8 cellular contexts compared by ENCODE assay signal in genomic region chr6:108497883-108498282, GRCh38.
DNase-seq lines count a peak whose midpoint lies in the region; ATAC-seq and TF ChIP-seq lines count a peak whose summit lies in the region.

No MANE protein-coding gene starts in this region.

- H3K4me1 ChIP-seq in breast epithelium (no peaks in the 10 kb centered on the region), adipocyte (ENCODE audit: control insufficient read depth, insufficient read depth, low read length) (peaks cover 12% of the 10 kb centered on the region), right lobe of liver (no peaks in the 10 kb centered on the region)

- TF ChIP-seq CTCF in MCF 10A (IDR thresholded peaks at IDR 0.05; ENCODE audit: unreplicated experiment) (peak; percentile 32), breast epithelium (IDR thresholded peaks at IDR 0.05) (peak in 1 of 3 donors; percentile 19), LNCaP clone FGC (IDR thresholded peaks at IDR 0.05; ENCODE audit: control insufficient read depth, extremely low read depth, insufficient read depth) (peak; percentile 32), right lobe of liver (IDR thresholded peaks at IDR 0.05) (peak; percentile 25 to 43 (median 37))

- intact Hi-C loops in MCF 10A (cut with micrococcal nuclease): loop anchor here (1.0 kb wide), 1 partner anchor 383 kb away; no protein-coding TSS in a partner anchor
- intact Hi-C loops in breast epithelium (cut with DNase I; ENCODE audit: low total_unique reads): no loop called here
- intact Hi-C loops in right lobe of liver (cut with DNase I): no loop called here

- no peak overlapping the region for H3K9ac ChIP-seq in adipocyte (ENCODE audit: low read length)

- no peak overlapping the region for H3K4me3 ChIP-seq in breast epithelium
- no peak overlapping the region for H3K4me3 ChIP-seq in LNCaP clone FGC (ENCODE audit: low read depth, low read length)
- no peak overlapping the region for H3K4me3 ChIP-seq in adipocyte (ENCODE audit: low read length)
- H3K4me3 ChIP-seq in right lobe of liver: no peak overlapping the region

- no TSS peak for BruUV-seq in MCF 10A (replicated peaks; lab: Mats Ljungman, UMichigan)

- no peaks in the 10 kb centered on the region for H3K27me3 ChIP-seq in breast epithelium
- no peaks in the 10 kb centered on the region for H3K27me3 ChIP-seq in adipocyte (replicated peaks; ENCODE audit: control insufficient read depth, insufficient read depth, low read length)
- no peaks in the 10 kb centered on the region for H3K27me3 ChIP-seq in right lobe of liver

- no peaks in the 10 kb centered on the region for H3K27me3 Mint-ChIP-seq in MCF 10A (ENCODE audit: insufficient read depth, unreplicated experiment)

- no peaks in the 10 kb centered on the region for H3K9me3 ChIP-seq in breast epithelium
- no peaks in the 10 kb centered on the region for H3K9me3 ChIP-seq in adipocyte (ENCODE audit: control insufficient read depth, low read length)
- H3K9me3 ChIP-seq in right lobe of liver: no peaks in the 10 kb centered on the region

- TF ChIP-seq POLR2A in breast epithelium (IDR thresholded peaks at IDR 0.05): no peak
- no peak for TF ChIP-seq POLR2A in right lobe of liver (IDR thresholded peaks at IDR 0.05)

- no peak overlapping the region for H3K4me3 Mint-ChIP-seq in MCF 10A (ENCODE audit: unreplicated experiment)

- 62% methylated on average over 3 of the region's 3 CpGs for WGBS in right lobe of liver (ENCODE audit: insufficient coverage, low coverage, low lambda C conversion rate, missing lambda C conversion rate)

- POLR2A ChIA-PET in MCF 10A (lab: Yijun Ruan, JAX): interaction anchor here (0.9 kb wide), 1 partner anchor 237 kb away, joined by 4 read pairs; the partner anchor contains the start of gene SNX3

- ATAC-seq in right lobe of liver (peak; percentile 62 to 75 (median 68)), HG02970 (IDR thresholded peaks at IDR 0.05; ENCODE audit: low FRiP score, unreplicated experiment) (no peak), HG03439 (IDR thresholded peaks at IDR 0.05; ENCODE audit: unreplicated experiment) (no peak)

- H3K9me3 Mint-ChIP-seq in MCF 10A (ENCODE audit: unreplicated experiment): no peaks in the 10 kb centered on the region

- H3K27ac ChIP-seq in breast epithelium: no peak overlapping the region
- no peak overlapping the region for H3K27ac ChIP-seq in right lobe of liver

- no peak overlapping the region for H3K27ac Mint-ChIP-seq in MCF 10A (ENCODE audit: low read depth, unreplicated experiment)

- CTCF ChIA-PET in MCF 10A (lab: Yijun Ruan, JAX): interaction anchor here (0.7 to 2.0 kb wide), 9 partner anchors 15 to 825 kb away, joined by 3 to 6 read pairs (median 3); partner anchors contain the start of gene SNX3

- no peaks in the 10 kb centered on the region for H3K36me3 Mint-ChIP-seq in MCF 10A (ENCODE audit: insufficient read depth, unreplicated experiment)

- H3K4me1 Mint-ChIP-seq in MCF 10A (ENCODE audit: insufficient read depth, unreplicated experiment): no peaks in the 10 kb centered on the region

- H3K36me3 ChIP-seq in breast epithelium: no peaks in the 10 kb centered on the region
- H3K36me3 ChIP-seq in adipocyte (ENCODE audit: control insufficient read depth, insufficient read depth, low read length, severe bottlenecking): no peaks in the 10 kb centered on the region
- no peaks in the 10 kb centered on the region for H3K36me3 ChIP-seq in right lobe of liver

- peak; percentile 53 for DNase-seq in MCF 10A (ENCODE audit: unreplicated experiment)
- DNase-seq in breast epithelium (ENCODE audit: low spot score in 2 of 2): no peak
- DNase-seq in LNCaP clone FGC (ENCODE audit: low read depth): no peak
- peak; percentile 49 for DNase-seq in adipocyte (ENCODE audit: low read depth)
- DNase-seq in right lobe of liver: no peak
- no peak for DNase-seq in globus pallidus (ENCODE audit: low spot score)

Comparison
In these comparisons a context has a peak if more than half of its experiments do, and no peak if none do; other contexts are left out.
1. DNase-seq: peak in MCF 10A (single experiment) and adipocyte (single experiment); none in breast epithelium (0 of 2), LNCaP clone FGC (single experiment), right lobe of liver (0 of 3) and globus pallidus (single experiment).
2. ATAC-seq: peak in right lobe of liver (4 of 4); none in HG02970 (single experiment) and HG03439 (single experiment).